ENCODE assay signal across 8 cellular contexts in the genomic region with DNA sequence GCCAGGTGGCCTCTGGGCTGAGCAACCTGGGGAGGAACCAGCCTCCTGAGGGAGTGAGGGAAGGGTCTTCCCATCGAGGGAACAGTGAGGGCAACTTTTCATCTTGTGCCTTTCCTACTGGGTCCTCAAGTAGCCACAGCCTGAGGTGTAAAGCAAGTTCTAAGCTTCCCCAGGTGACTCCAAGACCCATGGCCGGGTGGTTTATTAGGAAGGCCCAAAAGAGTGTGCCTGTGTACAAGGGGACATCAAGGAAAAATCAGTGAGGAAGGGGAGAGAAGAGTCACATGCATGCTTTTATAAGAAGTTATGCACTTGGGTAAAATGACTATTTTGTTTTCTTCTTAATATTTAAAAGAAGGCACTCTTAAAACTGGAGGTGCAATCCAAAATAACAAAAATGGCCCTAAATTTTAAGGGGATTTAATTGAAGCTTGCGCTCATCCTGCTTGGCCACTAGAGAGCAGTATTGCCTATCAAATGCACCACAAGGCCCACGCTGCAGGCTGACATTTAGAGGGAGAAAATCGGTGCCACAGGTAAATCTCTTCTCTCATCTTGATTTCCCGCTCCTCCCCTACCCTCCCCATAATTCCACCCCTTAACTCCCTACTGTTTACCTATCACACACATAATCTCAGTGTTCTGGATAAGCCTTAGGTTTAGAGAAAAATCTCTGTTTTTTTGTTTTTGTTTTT. TPM values are rescaled to one million over a fixed set of nuclear protein-coding genes. Genes with fewer than 3 reads are reported as not detected.
DNase-seq lines count a peak whose midpoint lies in the region; ATAC-seq lines count a peak whose summit lies in the region.

No MANE protein-coding gene starts in this region.

- in situ Hi-C loops in T47D (cut with HindIII; ENCODE audit: low pct_unique_long_range_greater_than_20kb, low sequenced_read_pairs): no loop called here

- peak; percentile 5 for DNase-seq in activated gamma-delta T cell treated with anti-CD3 and anti-CD28 coated beads, Interleukin-2, amount 50 U/mL, for 16 hours (ENCODE audit: low read depth)
- DNase-seq in activated gamma-delta T cell treated with Interleukin-2 at 50 U/mL for 16 hours (no peak), HT1080 (ENCODE audit: low read depth) (peak; percentile 19), RPMI8226 (peak; percentile 39), T47D (ENCODE audit: low read depth in 1 of 2, low spot score in 1 of 2) (peak; percentile 66 to 72), islet precursor cell (peak; percentile 62)
- peak; percentile 3 to 12 for DNase-seq in stimulated activated CD4-positive, alpha-beta T cell treated with anti-CD3 and anti-CD28 coated beads, Interleukin-1b, Interleukin-23, amount 100 ng/mL, for 4 hours (ENCODE audit: low read depth in 2 of 2)

- no peak for ATAC-seq in HG03432 (IDR thresholded peaks at IDR 0.05; ENCODE audit: unreplicated experiment)

RNA-seq across cellular contexts. Expression of a gene that starts 6.7 kb away (rescaled TPM):
- total RNA-seq in HT1080 (2014; rRNA removed; shearing (Covaris generic)): not detected in 2 replicates
- not detected in 2 replicates for polyA plus RNA-seq in HT1080 (2015; cell fraction: cytosol; rRNA removed)
- not detected in 2 replicates for polyA plus RNA-seq in HT1080 (2015; cell fraction: nucleus; rRNA removed)
